In the genomic region with DNA sequence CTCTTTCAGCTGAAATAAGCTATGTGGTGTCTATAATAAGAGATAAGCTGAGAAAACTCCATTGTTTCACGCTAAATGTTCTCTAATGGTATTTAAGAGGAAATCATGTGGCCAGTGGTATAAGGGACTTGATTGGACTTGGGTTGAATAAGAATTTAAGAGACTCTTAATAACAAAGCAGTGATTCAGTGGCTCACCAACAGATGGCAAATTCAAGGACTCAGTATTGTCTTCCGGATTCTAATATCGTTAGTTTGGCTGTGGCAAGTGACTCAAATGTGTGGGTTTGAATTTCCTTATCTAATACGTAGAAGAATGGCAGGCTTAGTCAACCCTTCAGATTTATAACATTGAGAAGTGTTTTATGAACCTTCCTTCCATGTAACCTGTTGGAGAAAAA, we compare ENCODE assay signal across 1 cellular context.
A peak's percentile ranks its signal among the peaks of the same experiment; 100 is the strongest.
TF ChIP-seq lines count a peak whose summit lies in the region.

No MANE protein-coding gene starts in this region.

TF ChIP-seq in IMR-90, 13 proteins besides CTCF, POLR2A, EP300 and RAD21:
- TF ChIP-seq USF2 (IDR thresholded peaks at IDR 0.05; ENCODE audit: low read depth, low read length), result 0 out of 2 replicates have a peak, but pooled peaks have one; percentile 13
- TF ChIP-seq SMC3 (IDR thresholded peaks at IDR 0.05; ENCODE audit: low read depth, low read length), result peak; percentile 31; the same call in 1 of the 2 replicates
- TF ChIP-seq MAFK (IDR thresholded peaks at IDR 0.05; ENCODE audit: low read depth, low read length), result no peak
- TF ChIP-seq FOS (IDR thresholded peaks at IDR 0.05; ENCODE audit: low read depth, low read length), result peak; percentile 59; the same call in 1 of the 2 replicates
